ENCODE assay signal across 1 cellular context in the genomic region with DNA sequence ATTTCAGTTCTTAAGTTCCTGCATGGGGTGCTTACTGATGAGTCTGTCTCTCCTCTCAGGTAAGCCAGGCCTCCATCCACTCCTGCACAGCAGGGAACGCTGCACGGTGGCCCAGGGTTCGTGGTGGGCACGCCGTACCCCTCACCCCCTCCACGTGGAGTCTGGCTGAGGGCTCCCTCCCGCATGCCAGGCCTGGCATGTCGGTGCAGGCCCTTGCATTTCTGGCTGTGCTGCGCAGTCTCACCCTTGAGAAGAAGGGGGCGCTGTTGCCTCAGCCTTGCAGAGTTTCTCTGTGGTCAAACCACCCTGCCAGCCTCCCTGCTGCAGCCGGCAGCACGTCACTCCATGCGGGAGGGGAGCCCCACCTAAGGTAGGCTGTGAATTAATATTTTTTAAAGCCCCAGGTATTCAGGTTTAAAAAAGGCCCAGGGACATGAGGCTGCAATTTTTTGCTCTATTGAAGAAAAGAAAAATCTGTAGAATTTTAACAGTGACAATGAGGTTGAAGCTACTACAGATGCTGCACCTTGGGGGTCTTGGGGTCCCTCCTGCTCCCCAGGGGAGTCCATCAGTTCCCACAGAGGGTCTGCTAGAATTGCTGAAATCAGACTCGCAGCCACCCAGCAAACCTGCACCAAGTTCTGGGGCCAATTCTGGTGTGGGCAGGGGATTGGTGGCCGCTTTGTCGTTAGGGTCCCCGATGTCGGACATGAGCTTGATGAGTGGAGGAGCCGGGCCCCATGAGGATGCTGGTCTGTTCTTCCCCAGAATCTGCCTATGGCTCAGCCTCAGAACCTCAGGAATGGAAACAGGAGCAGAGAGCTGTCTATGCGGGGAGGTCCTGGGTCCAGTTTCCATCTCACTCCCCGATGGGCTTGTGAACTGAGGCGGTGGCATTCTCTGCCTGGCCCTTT.
TF ChIP-seq lines count a peak whose summit lies in the region.

No MANE protein-coding gene starts in this region.

TF ChIP-seq in GM12878, 131 proteins besides CTCF, POLR2A, EP300 and RAD21 (continued from another document and continues in another):
- TF ChIP-seq, protein P1, sequence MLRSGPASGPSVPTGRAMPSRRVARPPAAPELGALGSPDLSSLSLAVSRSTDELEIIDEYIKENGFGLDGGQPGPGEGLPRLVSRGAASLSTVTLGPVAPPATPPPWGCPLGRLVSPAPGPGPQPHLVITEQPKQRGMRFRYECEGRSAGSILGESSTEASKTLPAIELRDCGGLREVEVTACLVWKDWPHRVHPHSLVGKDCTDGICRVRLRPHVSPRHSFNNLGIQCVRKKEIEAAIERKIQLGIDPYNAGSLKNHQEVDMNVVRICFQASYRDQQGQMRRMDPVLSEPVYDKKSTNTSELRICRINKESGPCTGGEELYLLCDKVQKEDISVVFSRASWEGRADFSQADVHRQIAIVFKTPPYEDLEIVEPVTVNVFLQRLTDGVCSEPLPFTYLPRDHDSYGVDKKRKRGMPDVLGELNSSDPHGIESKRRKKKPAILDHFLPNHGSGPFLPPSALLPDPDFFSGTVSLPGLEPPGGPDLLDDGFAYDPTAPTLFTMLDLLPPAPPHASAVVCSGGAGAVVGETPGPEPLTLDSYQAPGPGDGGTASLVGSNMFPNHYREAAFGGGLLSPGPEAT (IDR thresholded peaks at IDR 0.05; ENCODE audit: low read depth) = no peak
- TF ChIP-seq STAT3 (IDR thresholded peaks at IDR 0.05; ENCODE audit: low read depth, low read length) (no peak), ETV6 (conservative IDR thresholded peaks at IDR 0.05 in 1 of 2, IDR thresholded peaks at IDR 0.05 in 1 of 2; ENCODE audit: borderline replicate concordance in 1 of 2, low read depth in 1 of 2) (no peak), BCL11A (IDR thresholded peaks at IDR 0.05; ENCODE audit: low read depth, low read length) (no peak), KLF5 (IDR thresholded peaks at IDR 0.05; ENCODE audit: partially characterized antibody) (no peak), YY1 (IDR thresholded peaks at IDR 0.05; ENCODE audit: low read depth, low read length) (0 out of 2 replicates have a peak, but pooled peaks have one; percentile 39), ZNF207 (IDR thresholded peaks at IDR 0.05; ENCODE audit: borderline replicate concordance) (no peak), ESRRA (IDR thresholded peaks at IDR 0.05; ENCODE audit: low read length) (no peak), POU2F2 (IDR thresholded peaks at IDR 0.05; ENCODE audit: borderline replicate concordance, low read depth, low read length) (no peak; the same call in 2 of the 3 replicates), ATF7 (IDR thresholded peaks at IDR 0.05; ENCODE audit: low read depth) (no peak), RELA (IDR thresholded peaks at IDR 0.05; ENCODE audit: borderline replicate concordance, partially characterized antibody) (no peak), BRCA1 (IDR thresholded peaks at IDR 0.05; ENCODE audit: low read depth, low read length) (no peak), YBX1 (IDR thresholded peaks at IDR 0.05) (no peak), RBBP5 (conservative IDR thresholded peaks at IDR 0.05) (no peak), TBL1XR1 (IDR thresholded peaks at IDR 0.05; ENCODE audit: low read depth, low read length) (no peak), HDAC6 (IDR thresholded peaks at IDR 0.05; ENCODE audit: unreplicated experiment) (no peak), ZNF384 (IDR thresholded peaks at IDR 0.05; ENCODE audit: borderline replicate concordance, low read depth, low read length) (no peak), FOS (IDR thresholded peaks at IDR 0.05; ENCODE audit: borderline replicate concordance, extremely low read depth, insufficient read length) (no peak), SMAD1 (IDR thresholded peaks at IDR 0.05; ENCODE audit: low read depth, partially characterized antibody) (no peak), SMC3 (IDR thresholded peaks at IDR 0.05; ENCODE audit: borderline replicate concordance, low read length) (peak; percentile 50), IKZF1 (conservative IDR thresholded peaks at IDR 0.05) (no peak), ZZZ3 (IDR thresholded peaks at IDR 0.05; ENCODE audit: control insufficient read depth, insufficient read length, low read depth) (no peak), SRF (IDR thresholded peaks at IDR 0.05; ENCODE audit: low read depth in 2 of 2, low read length in 2 of 2) (no peak), CBFB (IDR thresholded peaks at IDR 0.05; ENCODE audit: low read depth) (peak; percentile 83), DPF2 (IDR thresholded peaks at IDR 0.05) (no peak), ZNF622 (IDR thresholded peaks at IDR 0.05) (no peak), BHLHE40 (IDR thresholded peaks at IDR 0.05; ENCODE audit: borderline replicate concordance in 1 of 2, low read depth in 2 of 2, low read length in 1 of 2) (peak in 1 of 2 experiments; percentile 21; a peak in 1 of 4 replicates), SPI1 (IDR thresholded peaks at IDR 0.05; ENCODE audit: borderline replicate concordance, insufficient read depth, low read depth, low read length) (no peak), NR2F1 (conservative IDR thresholded peaks at IDR 0.05) (no peak), CHD4 (IDR thresholded peaks at IDR 0.05) (no peak), HDGF (IDR thresholded peaks at IDR 0.05) (no peak), RFX5 (IDR thresholded peaks at IDR 0.05; ENCODE audit: low read depth, low read length) (no peak), MTA3 (IDR thresholded peaks at IDR 0.05; ENCODE audit: borderline replicate concordance, low read length) (no peak), SREBF2 (IDR thresholded peaks at IDR 0.05; ENCODE audit: low read length) (no peak), ZNF24 (IDR thresholded peaks at IDR 0.05) (no peak), ZBED1 (IDR thresholded peaks at IDR 0.05; ENCODE audit: borderline replicate concordance) (no peak)
- TF ChIP-seq, protein P2, sequence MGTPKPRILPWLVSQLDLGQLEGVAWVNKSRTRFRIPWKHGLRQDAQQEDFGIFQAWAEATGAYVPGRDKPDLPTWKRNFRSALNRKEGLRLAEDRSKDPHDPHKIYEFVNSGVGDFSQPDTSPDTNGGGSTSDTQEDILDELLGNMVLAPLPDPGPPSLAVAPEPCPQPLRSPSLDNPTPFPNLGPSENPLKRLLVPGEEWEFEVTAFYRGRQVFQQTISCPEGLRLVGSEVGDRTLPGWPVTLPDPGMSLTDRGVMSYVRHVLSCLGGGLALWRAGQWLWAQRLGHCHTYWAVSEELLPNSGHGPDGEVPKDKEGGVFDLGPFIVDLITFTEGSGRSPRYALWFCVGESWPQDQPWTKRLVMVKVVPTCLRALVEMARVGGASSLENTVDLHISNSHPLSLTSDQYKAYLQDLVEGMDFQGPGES (IDR thresholded peaks at IDR 0.05) = no peak
- TF ChIP-seq, protein P3, sequence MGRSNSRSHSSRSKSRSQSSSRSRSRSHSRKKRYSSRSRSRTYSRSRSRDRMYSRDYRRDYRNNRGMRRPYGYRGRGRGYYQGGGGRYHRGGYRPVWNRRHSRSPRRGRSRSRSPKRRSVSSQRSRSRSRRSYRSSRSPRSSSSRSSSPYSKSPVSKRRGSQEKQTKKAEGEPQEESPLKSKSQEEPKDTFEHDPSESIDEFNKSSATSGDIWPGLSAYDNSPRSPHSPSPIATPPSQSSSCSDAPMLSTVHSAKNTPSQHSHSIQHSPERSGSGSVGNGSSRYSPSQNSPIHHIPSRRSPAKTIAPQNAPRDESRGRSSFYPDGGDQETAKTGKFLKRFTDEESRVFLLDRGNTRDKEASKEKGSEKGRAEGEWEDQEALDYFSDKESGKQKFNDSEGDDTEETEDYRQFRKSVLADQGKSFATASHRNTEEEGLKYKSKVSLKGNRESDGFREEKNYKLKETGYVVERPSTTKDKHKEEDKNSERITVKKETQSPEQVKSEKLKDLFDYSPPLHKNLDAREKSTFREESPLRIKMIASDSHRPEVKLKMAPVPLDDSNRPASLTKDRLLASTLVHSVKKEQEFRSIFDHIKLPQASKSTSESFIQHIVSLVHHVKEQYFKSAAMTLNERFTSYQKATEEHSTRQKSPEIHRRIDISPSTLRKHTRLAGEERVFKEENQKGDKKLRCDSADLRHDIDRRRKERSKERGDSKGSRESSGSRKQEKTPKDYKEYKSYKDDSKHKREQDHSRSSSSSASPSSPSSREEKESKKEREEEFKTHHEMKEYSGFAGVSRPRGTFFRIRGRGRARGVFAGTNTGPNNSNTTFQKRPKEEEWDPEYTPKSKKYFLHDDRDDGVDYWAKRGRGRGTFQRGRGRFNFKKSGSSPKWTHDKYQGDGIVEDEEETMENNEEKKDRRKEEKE (IDR thresholded peaks at IDR 0.05) = no peak
- TF ChIP-seq, protein P4, sequence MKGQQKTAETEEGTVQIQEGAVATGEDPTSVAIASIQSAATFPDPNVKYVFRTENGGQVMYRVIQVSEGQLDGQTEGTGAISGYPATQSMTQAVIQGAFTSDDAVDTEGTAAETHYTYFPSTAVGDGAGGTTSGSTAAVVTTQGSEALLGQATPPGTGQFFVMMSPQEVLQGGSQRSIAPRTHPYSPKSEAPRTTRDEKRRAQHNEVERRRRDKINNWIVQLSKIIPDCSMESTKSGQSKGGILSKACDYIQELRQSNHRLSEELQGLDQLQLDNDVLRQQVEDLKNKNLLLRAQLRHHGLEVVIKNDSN (IDR thresholded peaks at IDR 0.05; ENCODE audit: borderline replicate concordance, extremely low read length, insufficient read depth, low read depth, low read length) = no peak
- TF ChIP-seq, protein P5, sequence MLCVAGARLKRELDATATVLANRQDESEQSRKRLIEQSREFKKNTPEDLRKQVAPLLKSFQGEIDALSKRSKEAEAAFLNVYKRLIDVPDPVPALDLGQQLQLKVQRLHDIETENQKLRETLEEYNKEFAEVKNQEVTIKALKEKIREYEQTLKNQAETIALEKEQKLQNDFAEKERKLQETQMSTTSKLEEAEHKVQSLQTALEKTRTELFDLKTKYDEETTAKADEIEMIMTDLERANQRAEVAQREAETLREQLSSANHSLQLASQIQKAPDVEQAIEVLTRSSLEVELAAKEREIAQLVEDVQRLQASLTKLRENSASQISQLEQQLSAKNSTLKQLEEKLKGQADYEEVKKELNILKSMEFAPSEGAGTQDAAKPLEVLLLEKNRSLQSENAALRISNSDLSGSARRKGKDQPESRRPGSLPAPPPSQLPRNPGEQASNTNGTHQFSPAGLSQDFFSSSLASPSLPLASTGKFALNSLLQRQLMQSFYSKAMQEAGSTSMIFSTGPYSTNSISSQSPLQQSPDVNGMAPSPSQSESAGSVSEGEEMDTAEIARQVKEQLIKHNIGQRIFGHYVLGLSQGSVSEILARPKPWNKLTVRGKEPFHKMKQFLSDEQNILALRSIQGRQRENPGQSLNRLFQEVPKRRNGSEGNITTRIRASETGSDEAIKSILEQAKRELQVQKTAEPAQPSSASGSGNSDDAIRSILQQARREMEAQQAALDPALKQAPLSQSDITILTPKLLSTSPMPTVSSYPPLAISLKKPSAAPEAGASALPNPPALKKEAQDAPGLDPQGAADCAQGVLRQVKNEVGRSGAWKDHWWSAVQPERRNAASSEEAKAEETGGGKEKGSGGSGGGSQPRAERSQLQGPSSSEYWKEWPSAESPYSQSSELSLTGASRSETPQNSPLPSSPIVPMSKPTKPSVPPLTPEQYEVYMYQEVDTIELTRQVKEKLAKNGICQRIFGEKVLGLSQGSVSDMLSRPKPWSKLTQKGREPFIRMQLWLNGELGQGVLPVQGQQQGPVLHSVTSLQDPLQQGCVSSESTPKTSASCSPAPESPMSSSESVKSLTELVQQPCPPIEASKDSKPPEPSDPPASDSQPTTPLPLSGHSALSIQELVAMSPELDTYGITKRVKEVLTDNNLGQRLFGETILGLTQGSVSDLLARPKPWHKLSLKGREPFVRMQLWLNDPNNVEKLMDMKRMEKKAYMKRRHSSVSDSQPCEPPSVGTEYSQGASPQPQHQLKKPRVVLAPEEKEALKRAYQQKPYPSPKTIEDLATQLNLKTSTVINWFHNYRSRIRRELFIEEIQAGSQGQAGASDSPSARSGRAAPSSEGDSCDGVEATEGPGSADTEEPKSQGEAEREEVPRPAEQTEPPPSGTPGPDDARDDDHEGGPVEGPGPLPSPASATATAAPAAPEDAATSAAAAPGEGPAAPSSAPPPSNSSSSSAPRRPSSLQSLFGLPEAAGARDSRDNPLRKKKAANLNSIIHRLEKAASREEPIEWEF (IDR thresholded peaks at IDR 0.05; ENCODE audit: insufficient replicate concordance, low read depth, low read length) = no peak
- TF ChIP-seq, protein P6, sequence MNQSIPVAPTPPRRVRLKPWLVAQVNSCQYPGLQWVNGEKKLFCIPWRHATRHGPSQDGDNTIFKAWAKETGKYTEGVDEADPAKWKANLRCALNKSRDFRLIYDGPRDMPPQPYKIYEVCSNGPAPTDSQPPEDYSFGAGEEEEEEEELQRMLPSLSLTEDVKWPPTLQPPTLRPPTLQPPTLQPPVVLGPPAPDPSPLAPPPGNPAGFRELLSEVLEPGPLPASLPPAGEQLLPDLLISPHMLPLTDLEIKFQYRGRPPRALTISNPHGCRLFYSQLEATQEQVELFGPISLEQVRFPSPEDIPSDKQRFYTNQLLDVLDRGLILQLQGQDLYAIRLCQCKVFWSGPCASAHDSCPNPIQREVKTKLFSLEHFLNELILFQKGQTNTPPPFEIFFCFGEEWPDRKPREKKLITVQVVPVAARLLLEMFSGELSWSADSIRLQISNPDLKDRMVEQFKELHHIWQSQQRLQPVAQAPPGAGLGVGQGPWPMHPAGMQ (IDR thresholded peaks at IDR 0.05; ENCODE audit: borderline replicate concordance) = no peak
- TF ChIP-seq, protein P7, sequence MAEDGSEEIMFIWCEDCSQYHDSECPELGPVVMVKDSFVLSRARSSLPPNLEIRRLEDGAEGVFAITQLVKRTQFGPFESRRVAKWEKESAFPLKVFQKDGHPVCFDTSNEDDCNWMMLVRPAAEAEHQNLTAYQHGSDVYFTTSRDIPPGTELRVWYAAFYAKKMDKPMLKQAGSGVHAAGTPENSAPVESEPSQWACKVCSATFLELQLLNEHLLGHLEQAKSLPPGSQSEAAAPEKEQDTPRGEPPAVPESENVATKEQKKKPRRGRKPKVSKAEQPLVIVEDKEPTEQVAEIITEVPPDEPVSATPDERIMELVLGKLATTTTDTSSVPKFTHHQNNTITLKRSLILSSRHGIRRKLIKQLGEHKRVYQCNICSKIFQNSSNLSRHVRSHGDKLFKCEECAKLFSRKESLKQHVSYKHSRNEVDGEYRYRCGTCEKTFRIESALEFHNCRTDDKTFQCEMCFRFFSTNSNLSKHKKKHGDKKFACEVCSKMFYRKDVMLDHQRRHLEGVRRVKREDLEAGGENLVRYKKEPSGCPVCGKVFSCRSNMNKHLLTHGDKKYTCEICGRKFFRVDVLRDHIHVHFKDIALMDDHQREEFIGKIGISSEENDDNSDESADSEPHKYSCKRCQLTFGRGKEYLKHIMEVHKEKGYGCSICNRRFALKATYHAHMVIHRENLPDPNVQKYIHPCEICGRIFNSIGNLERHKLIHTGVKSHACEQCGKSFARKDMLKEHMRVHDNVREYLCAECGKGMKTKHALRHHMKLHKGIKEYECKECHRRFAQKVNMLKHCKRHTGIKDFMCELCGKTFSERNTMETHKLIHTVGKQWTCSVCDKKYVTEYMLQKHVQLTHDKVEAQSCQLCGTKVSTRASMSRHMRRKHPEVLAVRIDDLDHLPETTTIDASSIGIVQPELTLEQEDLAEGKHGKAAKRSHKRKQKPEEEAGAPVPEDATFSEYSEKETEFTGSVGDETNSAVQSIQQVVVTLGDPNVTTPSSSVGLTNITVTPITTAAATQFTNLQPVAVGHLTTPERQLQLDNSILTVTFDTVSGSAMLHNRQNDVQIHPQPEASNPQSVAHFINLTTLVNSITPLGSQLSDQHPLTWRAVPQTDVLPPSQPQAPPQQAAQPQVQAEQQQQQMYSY (CRISPR knock-in tag; IDR thresholded peaks at IDR 0.05) = no peak
- TF ChIP-seq, protein P8, sequence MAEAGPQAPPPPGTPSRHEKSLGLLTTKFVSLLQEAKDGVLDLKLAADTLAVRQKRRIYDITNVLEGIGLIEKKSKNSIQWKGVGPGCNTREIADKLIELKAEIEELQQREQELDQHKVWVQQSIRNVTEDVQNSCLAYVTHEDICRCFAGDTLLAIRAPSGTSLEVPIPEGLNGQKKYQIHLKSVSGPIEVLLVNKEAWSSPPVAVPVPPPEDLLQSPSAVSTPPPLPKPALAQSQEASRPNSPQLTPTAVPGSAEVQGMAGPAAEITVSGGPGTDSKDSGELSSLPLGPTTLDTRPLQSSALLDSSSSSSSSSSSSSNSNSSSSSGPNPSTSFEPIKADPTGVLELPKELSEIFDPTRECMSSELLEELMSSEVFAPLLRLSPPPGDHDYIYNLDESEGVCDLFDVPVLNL (IDR thresholded peaks at IDR 0.05; ENCODE audit: low read depth, low read length) = no peak
